Comparison of ENCODE assay signal across 20 cellular contexts in the genomic region with DNA sequence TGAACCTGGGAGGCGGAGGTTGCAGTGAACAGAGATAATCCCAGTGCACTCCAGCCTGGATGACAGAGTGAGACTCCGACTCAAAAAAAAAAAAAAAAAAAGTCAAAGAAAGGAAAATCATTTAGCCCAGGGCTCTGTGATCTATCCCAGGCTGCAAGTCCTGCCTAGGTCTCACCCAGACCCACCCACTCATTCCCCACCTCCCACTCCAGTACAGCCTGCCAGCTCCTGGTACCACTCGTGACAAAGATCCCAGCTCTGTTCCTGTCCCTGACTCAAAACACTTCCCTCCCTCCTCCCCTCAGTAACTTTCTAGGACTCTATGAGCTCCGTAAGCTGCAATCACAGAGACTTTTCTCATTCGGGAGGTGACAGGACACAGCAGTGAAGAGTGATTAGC. TPM values are rescaled to one million over a fixed set of nuclear protein-coding genes. Genes with fewer than 3 reads are reported as not detected.
DNase-seq lines count a peak whose midpoint lies in the region; ATAC-seq, FAIRE-seq and TF ChIP-seq lines count a peak whose summit lies in the region.
"Had no signal": no experiment of that assay in that cellular context is flagged by ENCODE, and none has a peak within 500 bp of the region (broad histone marks: within the 10 kb centered on the region; RNA-seq: fewer than 3 reads in every experiment).

No MANE protein-coding gene starts in this region.

- no peak for ATAC-seq in RWPE2 (ENCODE audit: low read depth)
- ATAC-seq in HG03280 (IDR thresholded peaks at IDR 0.05; ENCODE audit: unreplicated experiment), result no peak
- ATAC-seq: activated naive CD8-positive, alpha-beta T cell treated with anti-CD3 and anti-CD28 coated beads, Interleukin-2, amount 50 U/mL, for 24 hours had no signal

- H3K36me3 ChIP-seq in RWPE2 (ENCODE audit: low read depth) (peaks cover 14% of the 10 kb centered on the region), esophagus squamous epithelium (peaks cover 0 to 92% (median 0%) of the 10 kb centered on the region in 3 donors), sigmoid colon (peaks cover 8 to 38% (median 14%) of the 10 kb centered on the region in 4 donors)

- no peak for TF ChIP-seq POLR2A in GM12892 (IDR thresholded peaks at IDR 0.05; ENCODE audit: low read depth, low read length)
- TF ChIP-seq POLR2A in esophagus squamous epithelium (IDR thresholded peaks at IDR 0.05), result no peak
- TF ChIP-seq POLR2A in sigmoid colon (IDR thresholded peaks at IDR 0.05), result no peak

- TF ChIP-seq CTCF in RWPE2 (IDR thresholded peaks at IDR 0.05; ENCODE audit: poor library complexity, severe bottlenecking) (no peak), esophagus squamous epithelium (IDR thresholded peaks at IDR 0.05) (no peak), sigmoid colon (IDR thresholded peaks at IDR 0.05) (no peak)

- no peaks in the 10 kb centered on the region for H3K27me3 ChIP-seq in RWPE2 (ENCODE audit: insufficient read depth, poor library complexity, severe bottlenecking)
- H3K27me3 ChIP-seq in esophagus squamous epithelium, result no peaks in the 10 kb centered on the region
- no peaks in the 10 kb centered on the region for H3K27me3 ChIP-seq in sigmoid colon

- no peak overlapping the region for H3K4me3 ChIP-seq in RWPE2 (ENCODE audit: severe bottlenecking)
- H3K4me3 ChIP-seq in esophagus squamous epithelium, result no peak overlapping the region
- no peak overlapping the region for H3K4me3 ChIP-seq in sigmoid colon

- DNase-seq in GM12892 (ENCODE audit: insufficient read length) (no peak), RWPE2 (ENCODE audit: low spot score) (no peak), esophagus squamous epithelium (lab: John Stamatoyannopoulos, UW) (no peak), sigmoid colon (no peak), SKM-1 (lab: John Stamatoyannopoulos, UW; ENCODE audit: unreplicated experiment) (no peak), UCSD-AML1 (lab: John Stamatoyannopoulos, UW; ENCODE audit: unreplicated experiment) (no peak), KBM-7 (no peak)
- DNase-seq: activated CD4-positive, alpha-beta T cell treated with anti-CD3 and anti-CD28 coated beads, Interleukin-2, amount 50 U/mL, for 48 hours; activated naive CD8-positive, alpha-beta T cell treated with anti-CD3 and anti-CD28 coated beads, Interleukin-2, amount 50 U/mL, for 24 hours; activated T-cell treated with anti-CD3 and anti-CD28 coated beads, Interleukin-2, amount 50 U/mL, for 48 hours; mammary epithelial cell; NCI-H1694; NCI-H524; OCI-M1; retina; SK-N-SH had no signal

- 62 to 77% methylated on average over 5 of the region's 5 CpGs for WGBS in esophagus squamous epithelium, 2 donors
- 77 to 93% methylated on average over 5 of the region's 5 CpGs for WGBS in sigmoid colon, 2 donors

- intact Hi-C loops in esophagus squamous epithelium (cut with DNase I), result no loop called here
- intact Hi-C loops in sigmoid colon (cut with DNase I), result no loop called here

- H3K4me1 ChIP-seq in RWPE2 (ENCODE audit: insufficient read depth, poor library complexity, severe bottlenecking) (peaks cover 64% of the 10 kb centered on the region), esophagus squamous epithelium (peaks cover 27 to 85% (median 64%) of the 10 kb centered on the region in 3 donors), sigmoid colon (peaks cover 0 to 95% (median 92%) of the 10 kb centered on the region in 4 donors)

- TF ChIP-seq EP300 in sigmoid colon (IDR thresholded peaks at IDR 0.05), result no peak

- FAIRE-seq in GM12892 (lab: Jason Lieb, UNC), result peak; percentile 48
- FAIRE-seq: endometrium, G401.6, H54 had no signal

- peak overlapping the region; percentile 98 for H3K27ac ChIP-seq in RWPE2 (ENCODE audit: poor library complexity, severe bottlenecking)
- peak overlapping the region in 3 of 4 donors; percentile 25 to 78 (median 53) for H3K27ac ChIP-seq in esophagus squamous epithelium
- peak overlapping the region; percentile 87 to 97 (median 94) for H3K27ac ChIP-seq in sigmoid colon

- in situ Hi-C loops in KBM-7 (cut with MboI; ENCODE audit: low pct_unique_long_range_greater_than_20kb, low sequenced_read_pairs), result no loop called here

- H3K9me3 ChIP-seq in RWPE2 (ENCODE audit: severe bottlenecking) (peaks cover 2% of the 10 kb centered on the region), esophagus squamous epithelium (no peaks in the 10 kb centered on the region), sigmoid colon (no peaks in the 10 kb centered on the region)
- H3K9me3 ChIP-seq: SK-N-SH had no signal

RNA-seq across cellular contexts. Expression of a gene that starts 28.0 kb away (rescaled TPM):
- 83.1 TPM for polyA plus RNA-seq in GM12892 (2012; ENCODE audit: missing spikeins)
- 10 to 100 TPM in 3 of 4 donors, 1 to 10 TPM in 1; 9.9 to 25.2 (median 20.8) TPM for total RNA-seq in esophagus squamous epithelium
- total RNA-seq in sigmoid colon, result 10 to 100 TPM in 3 of 4 donors, 1 to 10 TPM in 1; 9.5 to 15.1 (median 13.3) TPM
- 10 to 100 TPM; 16.6 to 43.9 (median 17.4) TPM for polyA plus RNA-seq in sigmoid colon
